ENCODE assay signal across 17 cellular contexts in the genomic region with DNA sequence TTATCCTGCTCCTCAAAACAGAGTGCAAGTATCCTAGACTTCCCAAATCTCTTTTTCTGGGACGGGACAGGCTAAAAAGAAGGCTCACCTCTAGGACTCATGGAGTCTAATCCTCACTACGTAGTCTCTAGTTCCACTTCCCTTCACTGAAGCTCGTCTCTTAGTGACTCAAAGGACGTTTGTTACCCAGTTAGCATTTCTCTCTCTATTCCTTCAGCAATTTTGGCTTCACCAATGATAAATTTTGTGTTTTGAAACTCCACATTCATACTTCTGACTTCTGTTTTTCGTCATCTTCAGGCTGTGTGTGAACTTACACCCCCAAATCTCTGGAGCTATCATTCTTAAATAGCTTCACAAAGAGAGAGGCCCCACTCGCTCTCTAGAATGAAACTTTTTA.
A peak's percentile ranks its signal among the peaks of the same experiment; 100 is the strongest.
DNase-seq lines count a peak whose midpoint lies in the region; ATAC-seq, FAIRE-seq and TF ChIP-seq lines count a peak whose summit lies in the region.
"Had no signal": no experiment of that assay in that cellular context is flagged by ENCODE, and none has a peak within 500 bp of the region (broad histone marks: within the 10 kb centered on the region; RNA-seq: fewer than 3 reads in every experiment).

No MANE protein-coding gene starts in this region.

- DNase-seq in GM12891 (ENCODE audit: insufficient read length, low spot score) (no peak), NCI-H774 (lab: John Stamatoyannopoulos, UW) (no peak), foreskin melanocyte (no peak)
- DNase-seq in stimulated activated effector memory CD8-positive, alpha-beta T cell treated with anti-CD3 and anti-CD28 coated beads, Interleukin-12 subunit alpha, Interleukin-12 subunit beta, amount 100 ng/mL, for 72 hours (ENCODE audit: low spot score in 2 of 2) = no peak
- no peak for DNase-seq in activated naive CD4-positive, alpha-beta T cell treated with anti-CD3 and anti-CD28 coated beads, Interleukin-2, amount 50 U/mL, for 72 hours (ENCODE audit: low spot score in 2 of 2)
- DNase-seq: amygdala, DMS79, esophagus squamous epithelium, left lung, naive B cell, NCI-H1694 treated with DMSO at 0.1 percent for 48 hours, NCI-H69 had no signal

- no peak for FAIRE-seq in GM12891 (lab: Jason Lieb, UNC)

- H3K27ac Mint-ChIP-seq in stimulated activated effector memory CD8-positive, alpha-beta T cell treated with anti-CD3 and anti-CD28 coated beads, Interleukin-12 subunit alpha, Interleukin-12 subunit beta, amount 100 ng/mL, for 72 hours = no peak overlapping the region
- H3K27ac Mint-ChIP-seq in activated naive CD4-positive, alpha-beta T cell treated with anti-CD3 and anti-CD28 coated beads, Interleukin-2, amount 50 U/mL, for 72 hours = no peak overlapping the region
- H3K27ac Mint-ChIP-seq: type B pancreatic cell had no signal

- ATAC-seq in GM19395 (IDR thresholded peaks at IDR 0.05; ENCODE audit: unreplicated experiment) (peak; percentile 56), HG02885 (IDR thresholded peaks at IDR 0.05; ENCODE audit: poor library complexity, unreplicated experiment) (peak; percentile 51), HG03571 (IDR thresholded peaks at IDR 0.05; ENCODE audit: unreplicated experiment) (peak; percentile 45)
- no peak for ATAC-seq in stimulated activated effector memory CD8-positive, alpha-beta T cell treated with anti-CD3 and anti-CD28 coated beads, Interleukin-12 subunit alpha, Interleukin-12 subunit beta, amount 100 ng/mL, for 72 hours
- no peak for ATAC-seq in activated naive CD4-positive, alpha-beta T cell treated with anti-CD3 and anti-CD28 coated beads, Interleukin-2, amount 50 U/mL, for 72 hours
- ATAC-seq: left lung, Right ventricle myocardium inferior had no signal

- peaks cover 11% of the 10 kb centered on the region for H3K9me3 Mint-ChIP-seq in stimulated activated effector memory CD8-positive, alpha-beta T cell treated with anti-CD3 and anti-CD28 coated beads, Interleukin-12 subunit alpha, Interleukin-12 subunit beta, amount 100 ng/mL, for 72 hours
- peaks cover 0 to 6% of the 10 kb centered on the region in 2 donors for H3K9me3 Mint-ChIP-seq in activated naive CD4-positive, alpha-beta T cell treated with anti-CD3 and anti-CD28 coated beads, Interleukin-2, amount 50 U/mL, for 72 hours
- H3K9me3 Mint-ChIP-seq: naive B cell, type B pancreatic cell had no signal

- no peaks in the 10 kb centered on the region for H3K4me1 Mint-ChIP-seq in stimulated activated effector memory CD8-positive, alpha-beta T cell treated with anti-CD3 and anti-CD28 coated beads, Interleukin-12 subunit alpha, Interleukin-12 subunit beta, amount 100 ng/mL, for 72 hours

- no peak for TF ChIP-seq POLR2A in GM12891 (IDR thresholded peaks at IDR 0.05; ENCODE audit: low read depth, low read length)

- H3K4me3 Mint-ChIP-seq in stimulated activated effector memory CD8-positive, alpha-beta T cell treated with anti-CD3 and anti-CD28 coated beads, Interleukin-12 subunit alpha, Interleukin-12 subunit beta, amount 100 ng/mL, for 72 hours = no peak overlapping the region
- H3K4me3 Mint-ChIP-seq: naive B cell, type B pancreatic cell had no signal

- no peaks in the 10 kb centered on the region for H3K36me3 Mint-ChIP-seq in stimulated activated effector memory CD8-positive, alpha-beta T cell treated with anti-CD3 and anti-CD28 coated beads, Interleukin-12 subunit alpha, Interleukin-12 subunit beta, amount 100 ng/mL, for 72 hours
- H3K36me3 Mint-ChIP-seq in activated naive CD4-positive, alpha-beta T cell treated with anti-CD3 and anti-CD28 coated beads, Interleukin-2, amount 50 U/mL, for 72 hours = no peaks in the 10 kb centered on the region
- H3K36me3 Mint-ChIP-seq: naive B cell, type B pancreatic cell had no signal

TF ChIP-seq in GM12891, 5 proteins besides CTCF, POLR2A, EP300 and RAD21:
- TF ChIP-seq SPI1 (IDR thresholded peaks at IDR 0.05; ENCODE audit: low read depth, low read length) = peak; percentile 97
- no peak for TF ChIP-seq POLR2AphosphoS5 (IDR thresholded peaks at IDR 0.05; ENCODE audit: low read depth, low read length)

Comparison
In these comparisons a context has a peak if more than half of its experiments do, and no peak if none do; other contexts are left out.
1. ATAC-seq: peak in GM19395 (single experiment), HG02885 (single experiment) and HG03571 (single experiment); none in stimulated activated effector memory CD8-positive, alpha-beta T cell treated with anti-CD3 and anti-CD28 coated beads, Interleukin-12 subunit alpha, Interleukin-12 subunit beta, amount 100 ng/mL, for 72 hours (single experiment) and activated naive CD4-positive, alpha-beta T cell treated with anti-CD3 and anti-CD28 coated beads, Interleukin-2, amount 50 U/mL, for 72 hours (0 of 2).